ENCODE assay signal across 19 cellular contexts in genomic region chr17:8830141-8830540, GRCh38. TPM values are rescaled to one million over a fixed set of nuclear protein-coding genes. Genes with fewer than 3 reads are reported as not detected.
A peak's percentile ranks its signal among the peaks of the same experiment; 100 is the strongest.
DNase-seq lines count a peak whose midpoint lies in the region; ATAC-seq and TF ChIP-seq lines count a peak whose summit lies in the region.
"Had no signal": no experiment of that assay in that cellular context is flagged by ENCODE, and none has a peak within 500 bp of the region (broad histone marks: within the 10 kb centered on the region; RNA-seq: fewer than 3 reads in every experiment).

No MANE protein-coding gene starts in this region.

- H3K4me3 ChIP-seq in endodermal cell (ENCODE audit: low read length): no peak overlapping the region

- H3K27ac ChIP-seq in endodermal cell (ENCODE audit: low read depth, low read length): no peak overlapping the region
- H3K27ac ChIP-seq: 22Rv1, C4-2B had no signal

- no peaks in the 10 kb centered on the region for H3K36me3 ChIP-seq in endodermal cell (ENCODE audit: control insufficient read depth, insufficient read depth, low read length)

- no peak for ATAC-seq in activated CD8-positive, alpha-beta memory T cell treated with anti-CD3 and anti-CD28 coated beads, Interleukin-2, amount 10 ng/mL, durations not matched to agents 7 days and 5 days
- no peak for ATAC-seq in HG03025 (IDR thresholded peaks at IDR 0.05; ENCODE audit: low FRiP score, unreplicated experiment)
- ATAC-seq in activated naive CD4-positive, alpha-beta T cell treated with anti-CD3 and anti-CD28 coated beads, Interleukin-2, amount 50 U/mL, for 72 hours: no peak

- H3K36me3 Mint-ChIP-seq in activated CD8-positive, alpha-beta memory T cell treated with anti-CD3 and anti-CD28 coated beads, Interleukin-2, amount 10 ng/mL, durations not matched to agents 7 days and 5 days: peaks cover 2% of the 10 kb centered on the region
- H3K36me3 Mint-ChIP-seq in endodermal cell (ENCODE audit: low read depth) (peaks cover 3% of the 10 kb centered on the region), osteocyte (ENCODE audit: unreplicated experiment) (no peaks in the 10 kb centered on the region), MCF 10A (ENCODE audit: insufficient read depth, unreplicated experiment) (no peaks in the 10 kb centered on the region)
- no peaks in the 10 kb centered on the region for H3K36me3 Mint-ChIP-seq in activated naive CD4-positive, alpha-beta T cell treated with anti-CD3 and anti-CD28 coated beads, Interleukin-2, amount 50 U/mL, for 72 hours
- H3K36me3 Mint-ChIP-seq: CD4-positive, alpha-beta memory T cell had no signal

- CTCF ChIA-PET in activated CD8-positive, alpha-beta memory T cell treated with anti-CD3 and anti-CD28 coated beads, Interleukin-2, amount 10 ng/mL, durations not matched to agents 7 days and 5 days (lab: Charles Lee): interaction anchor here (1.3 kb wide), 1 partner anchor 19 kb away, joined by 5 read pairs; no protein-coding TSS in a partner anchor
- CTCF ChIA-PET in MCF 10A (lab: Yijun Ruan, JAX): no interaction called here

- H3K27me3 ChIP-seq in endodermal cell (ENCODE audit: control insufficient read depth, insufficient read depth, low read length, poor library complexity, severe bottlenecking): no peaks in the 10 kb centered on the region

- intact Hi-C loops in MCF 10A (cut with micrococcal nuclease): no loop called here

- no peak for TF ChIP-seq CTCF in endodermal cell (conservative IDR thresholded peaks at IDR 0.05)
- TF ChIP-seq CTCF in osteocyte (IDR thresholded peaks at IDR 0.05): no peak
- TF ChIP-seq CTCF in MCF 10A (IDR thresholded peaks at IDR 0.05; ENCODE audit: unreplicated experiment): no peak

- no peaks in the 10 kb centered on the region for H3K9me3 ChIP-seq in endodermal cell (ENCODE audit: control insufficient read depth, low read length)

- H3K27me3 Mint-ChIP-seq in activated CD8-positive, alpha-beta memory T cell treated with anti-CD3 and anti-CD28 coated beads, Interleukin-2, amount 10 ng/mL, durations not matched to agents 7 days and 5 days: no peaks in the 10 kb centered on the region
- H3K27me3 Mint-ChIP-seq in endodermal cell (ENCODE audit: insufficient read depth) (no peaks in the 10 kb centered on the region), osteocyte (ENCODE audit: unreplicated experiment) (peaks cover 4% of the 10 kb centered on the region), MCF 10A (ENCODE audit: insufficient read depth, unreplicated experiment) (no peaks in the 10 kb centered on the region)
- H3K27me3 Mint-ChIP-seq: B cell; CD4-positive, alpha-beta memory T cell had no signal

- no peaks in the 10 kb centered on the region for H3K4me1 ChIP-seq in endodermal cell (ENCODE audit: control insufficient read depth, insufficient read depth, low read length)

- H3K9ac ChIP-seq in endodermal cell (ENCODE audit: extremely low read depth, low read length, poor library complexity, severe bottlenecking): no peak overlapping the region

- POLR2A ChIA-PET in MCF 10A (lab: Yijun Ruan, JAX): no interaction called here

- no peak overlapping the region for H3K4me3 Mint-ChIP-seq in activated CD8-positive, alpha-beta memory T cell treated with anti-CD3 and anti-CD28 coated beads, Interleukin-2, amount 10 ng/mL, durations not matched to agents 7 days and 5 days
- H3K4me3 Mint-ChIP-seq in endodermal cell (no peak overlapping the region), osteocyte (ENCODE audit: unreplicated experiment) (no peak overlapping the region), MCF 10A (ENCODE audit: unreplicated experiment) (no peak overlapping the region)
- H3K4me3 Mint-ChIP-seq: B cell; CD4-positive, alpha-beta memory T cell had no signal

- peak; percentile 33 for DNase-seq in activated CD8-positive, alpha-beta memory T cell treated with anti-CD3 and anti-CD28 coated beads for 24 hours
- no peak for DNase-seq in activated CD8-positive, alpha-beta memory T cell treated with anti-CD3 and anti-CD28 coated beads, Interleukin-2, amount 50 U/mL, for 4 hours
- peak; percentile 16 for DNase-seq in activated CD8-positive, alpha-beta memory T cell treated with anti-CD3 and anti-CD28 coated beads, Interleukin-2, amount 10 ng/mL, durations not matched to agents 7 days and 5 days
- peak; percentile 45 for DNase-seq in endodermal cell
- DNase-seq in osteocyte (ENCODE audit: extremely low spot score, unreplicated experiment): peak; percentile 72
- no peak for DNase-seq in MCF 10A (ENCODE audit: unreplicated experiment)
- no peak for DNase-seq in activated naive CD4-positive, alpha-beta T cell treated with anti-CD3 and anti-CD28 coated beads, Interleukin-2, amount 50 U/mL, for 72 hours (ENCODE audit: low spot score in 2 of 2)
- DNase-seq: CD4-positive, alpha-beta memory T cell; DMS79; EL; HCEC 1CT; IMR-90 had no signal

- H3K27ac Mint-ChIP-seq in activated CD8-positive, alpha-beta memory T cell treated with anti-CD3 and anti-CD28 coated beads, Interleukin-2, amount 10 ng/mL, durations not matched to agents 7 days and 5 days: no peak overlapping the region
- H3K27ac Mint-ChIP-seq in endodermal cell: no peak overlapping the region
- no peak overlapping the region for H3K27ac Mint-ChIP-seq in osteocyte (ENCODE audit: unreplicated experiment)
- H3K27ac Mint-ChIP-seq in MCF 10A (ENCODE audit: low read depth, unreplicated experiment): no peak overlapping the region
- H3K27ac Mint-ChIP-seq in activated naive CD4-positive, alpha-beta T cell treated with anti-CD3 and anti-CD28 coated beads, Interleukin-2, amount 50 U/mL, for 72 hours: no peak overlapping the region
- H3K27ac Mint-ChIP-seq: B cell had no signal

- no peaks in the 10 kb centered on the region for H3K4me1 Mint-ChIP-seq in activated CD8-positive, alpha-beta memory T cell treated with anti-CD3 and anti-CD28 coated beads, Interleukin-2, amount 10 ng/mL, durations not matched to agents 7 days and 5 days
- peaks cover 1% of the 10 kb centered on the region for H3K4me1 Mint-ChIP-seq in endodermal cell
- H3K4me1 Mint-ChIP-seq in osteocyte (ENCODE audit: unreplicated experiment): no peaks in the 10 kb centered on the region
- H3K4me1 Mint-ChIP-seq in MCF 10A (ENCODE audit: insufficient read depth, unreplicated experiment): no peaks in the 10 kb centered on the region
- H3K4me1 Mint-ChIP-seq: B cell; CD4-positive, alpha-beta memory T cell had no signal

- WGBS in endodermal cell (ENCODE audit: insufficient coverage in 1 of 2, insufficient read length in 1 of 2), 2 experiments: 93 to 94% methylated on average over 9 to 10 of the region's 10 CpGs

- peaks cover 2% of the 10 kb centered on the region for H3K9me3 Mint-ChIP-seq in activated CD8-positive, alpha-beta memory T cell treated with anti-CD3 and anti-CD28 coated beads, Interleukin-2, amount 10 ng/mL, durations not matched to agents 7 days and 5 days (ENCODE audit: low read depth)
- H3K9me3 Mint-ChIP-seq in endodermal cell (no peaks in the 10 kb centered on the region), osteocyte (ENCODE audit: unreplicated experiment) (peaks cover under 1% of the 10 kb centered on the region), MCF 10A (ENCODE audit: unreplicated experiment) (peaks cover 3% of the 10 kb centered on the region)
- no peaks in the 10 kb centered on the region for H3K9me3 Mint-ChIP-seq in activated naive CD4-positive, alpha-beta T cell treated with anti-CD3 and anti-CD28 coated beads, Interleukin-2, amount 50 U/mL, for 72 hours

- BruUV-seq in MCF 10A (replicated peaks; lab: Mats Ljungman, UMichigan): no TSS peak

RNA-seq across cellular contexts. Expression of gene MFSD6L, which starts 31.0 kb away (rescaled TPM):
- total RNA-seq in activated CD8-positive, alpha-beta memory T cell treated with anti-CD3 and anti-CD28 coated beads, Interleukin-2, amount 10 ng/mL, durations not matched to agents 7 days and 5 days: under 1 TPM; 0.12 to 0.38 TPM
- total RNA-seq in endodermal cell (1 to 10 TPM; 3.3 to 5.1 TPM), osteocyte (not detected in 2 replicates), MCF 10A (2022) (not detected in 2 replicates)
- 0.25 TPM for polyA plus RNA-seq in endodermal cell (2013, experiment 1 of 2)
- polyA plus RNA-seq in endodermal cell (2013, experiment 2 of 2): 0.25 TPM
- under 1 TPM; 0.16 to 0.62 TPM for total RNA-seq in activated naive CD4-positive, alpha-beta T cell treated with anti-CD3 and anti-CD28 coated beads, Interleukin-2, amount 50 U/mL, for 72 hours
- total RNA-seq: A673; CD4-positive, alpha-beta memory T cell; H4; HT-29; IMR-90 had no signal
- polyA plus RNA-seq: IMR-90 had no signal

RNA-seq across cellular contexts. Expression of gene PIK3R6, which starts 37.3 kb away (rescaled TPM):
- total RNA-seq in activated CD8-positive, alpha-beta memory T cell treated with anti-CD3 and anti-CD28 coated beads, Interleukin-2, amount 10 ng/mL, durations not matched to agents 7 days and 5 days: 1 to 10 TPM; 1.3 to 4.9 TPM
- total RNA-seq in endodermal cell (1 to 10 TPM; 2.1 to 2.5 TPM), osteocyte (not detected in 2 replicates), MCF 10A (2022) (not detected in 2 replicates)
- 0.25 TPM for polyA plus RNA-seq in endodermal cell (2013, experiment 1 of 2)
- polyA plus RNA-seq in endodermal cell (2013, experiment 2 of 2): 0.17 TPM
- 1 to 10 TPM in 1 of 2 donors, under 1 TPM in 1; 0.23 to 4.3 TPM for total RNA-seq in activated naive CD4-positive, alpha-beta T cell treated with anti-CD3 and anti-CD28 coated beads, Interleukin-2, amount 50 U/mL, for 72 hours
- total RNA-seq: A673, H4, HT-29, IMR-90 had no signal
- polyA plus RNA-seq: IMR-90 had no signal

Comparison
In these comparisons a context has a peak if more than half of its experiments do, and no peak if none do; other contexts are left out.
1. DNase-seq: peak in activated CD8-positive, alpha-beta memory T cell treated with anti-CD3 and anti-CD28 coated beads for 24 hours (single experiment), activated CD8-positive, alpha-beta memory T cell treated with anti-CD3 and anti-CD28 coated beads, Interleukin-2, amount 10 ng/mL, durations not matched to agents 7 days and 5 days (single experiment), endodermal cell (single experiment) and osteocyte (single experiment); none in activated CD8-positive, alpha-beta memory T cell treated with anti-CD3 and anti-CD28 coated beads, Interleukin-2, amount 50 U/mL, for 4 hours (single experiment), MCF 10A (single experiment) and activated naive CD4-positive, alpha-beta T cell treated with anti-CD3 and anti-CD28 coated beads, Interleukin-2, amount 50 U/mL, for 72 hours (0 of 2).